Comparison of ENCODE assay signal across 8 cellular contexts in genomic region chr3:56801151-56801596, GRCh38. TPM values are rescaled to one million over a fixed set of nuclear protein-coding genes. Genes with fewer than 3 reads are reported as not detected.
DNase-seq lines count a peak whose midpoint lies in the region; ATAC-seq and TF ChIP-seq lines count a peak whose summit lies in the region.

No MANE protein-coding gene starts in this region.

- H3K36me3 Mint-ChIP-seq in CD8-positive, alpha-beta T cell = peaks cover 30% of the 10 kb centered on the region
- peaks cover 21% of the 10 kb centered on the region for H3K36me3 Mint-ChIP-seq in activated CD4-positive, alpha-beta memory T cell treated with anti-CD3 and anti-CD28 coated beads, Interleukin-2, amount 10 ng/mL, durations not matched to agents 7 days and 5 days (ENCODE audit: low read depth)

- H3K79me2 ChIP-seq in osteoblast (ENCODE audit: insufficient read depth, low read length) = peaks cover 16% of the 10 kb centered on the region

- peaks cover 3% of the 10 kb centered on the region for H4K20me1 ChIP-seq in osteoblast (ENCODE audit: insufficient read depth, low read length)

- H2AFZ ChIP-seq in osteoblast (ENCODE audit: low read length) = peak overlapping the region; percentile 93

- H3K4me3 ChIP-seq in CD8-positive, alpha-beta T cell (ENCODE audit: low read depth, low read length) = peak overlapping the region; percentile 98
- peak overlapping the region; percentile 70 for H3K4me3 ChIP-seq in HEK293 (ENCODE audit: low read depth, low read length)
- peak overlapping the region; percentile 76 for H3K4me3 ChIP-seq in fibroblast of mammary gland (ENCODE audit: control insufficient read depth, low read depth, low read length)
- H3K4me3 ChIP-seq in osteoblast (ENCODE audit: insufficient read depth, low read length) = peak overlapping the region; percentile 86

- H3K4me2 ChIP-seq in osteoblast (ENCODE audit: insufficient read depth, low read length) = peak overlapping the region; percentile 95

- no peaks in the 10 kb centered on the region for H3K9me3 Mint-ChIP-seq in CD8-positive, alpha-beta T cell
- no peaks in the 10 kb centered on the region for H3K9me3 Mint-ChIP-seq in activated CD4-positive, alpha-beta memory T cell treated with anti-CD3 and anti-CD28 coated beads, Interleukin-2, amount 10 ng/mL, durations not matched to agents 7 days and 5 days

- CTCF ChIA-PET in CD8-positive, alpha-beta T cell (lab: Charles Lee) = interaction anchor here (0.9 to 12.9 kb wide), 28 partner anchors 10 to 194 kb away, joined by 3 to 222 read pairs (median 15); no protein-coding TSS in a partner anchor
- CTCF ChIA-PET in HEK293 (lab: Yijun Ruan, JAX) = interaction anchor here (0.6 to 5.8 kb wide), 13 partner anchors 11 to 756 kb away, joined by 3 to 57 read pairs (median 4); no protein-coding TSS in a partner anchor
- CTCF ChIA-PET in activated CD4-positive, alpha-beta memory T cell treated with anti-CD3 and anti-CD28 coated beads, Interleukin-2, amount 10 ng/mL, durations not matched to agents 7 days and 5 days (lab: Charles Lee) = interaction anchor here (0.6 to 7.9 kb wide), 27 partner anchors 10 to 188 kb away, joined by 3 to 247 read pairs (median 9); no protein-coding TSS in a partner anchor

- peak overlapping the region; percentile 71 for H3K27ac ChIP-seq in CD8-positive, alpha-beta T cell (ENCODE audit: low read depth, low read length)
- H3K27ac ChIP-seq in HEK293 (ENCODE audit: extremely low read depth, low read depth, low read length) (no peak overlapping the region; the same call in 1 of the 2 replicates), osteoblast (ENCODE audit: low read depth, low read length) (peak overlapping the region; percentile 32)

- peak overlapping the region; percentile 95 for H3K4me3 Mint-ChIP-seq in CD8-positive, alpha-beta T cell
- peak overlapping the region; percentile 90 for H3K4me3 Mint-ChIP-seq in activated CD4-positive, alpha-beta memory T cell treated with anti-CD3 and anti-CD28 coated beads, Interleukin-2, amount 10 ng/mL, durations not matched to agents 7 days and 5 days

- peaks cover 44% of the 10 kb centered on the region for H3K4me1 Mint-ChIP-seq in CD8-positive, alpha-beta T cell (ENCODE audit: low read depth)
- peaks cover 54% of the 10 kb centered on the region for H3K4me1 Mint-ChIP-seq in activated CD4-positive, alpha-beta memory T cell treated with anti-CD3 and anti-CD28 coated beads, Interleukin-2, amount 10 ng/mL, durations not matched to agents 7 days and 5 days

- TF ChIP-seq CTCF in CD8-positive, alpha-beta T cell (IDR thresholded peaks at IDR 0.05) = no peak
- TF ChIP-seq CTCF in HEK293 (tag by site-specific recombination; IDR thresholded peaks at IDR 0.05) (no peak), fibroblast of mammary gland (conservative IDR thresholded peaks at IDR 0.05; ENCODE audit: control insufficient read depth, insufficient read depth, low read depth, low read length) (no peak), osteoblast (IDR thresholded peaks at IDR 0.05; ENCODE audit: extremely low read depth, low read depth, low read length) (no peak)

- DNase-seq in CD8-positive, alpha-beta T cell = peak in 3 of 7 experiments; percentile 37 to 72 (median 44)
- DNase-seq in activated CD4-positive, alpha-beta memory T cell treated with anti-CD3 and anti-CD28 coated beads, Interleukin-2, amount 10 ng/mL, durations not matched to agents 7 days and 5 days = peak; percentile 39
- DNase-seq in fibroblast of mammary gland (ENCODE audit: low read depth) (no peak), osteoblast (ENCODE audit: insufficient read length, low spot score, missing footprints) (no peak), HPDE6-E6E7 (ENCODE audit: extremely low spot score) (no peak), LoVo (ENCODE audit: low spot score) (no peak), T1000 (lab: John Stamatoyannopoulos, UW) (no peak)

- H3K9me3 ChIP-seq in CD8-positive, alpha-beta T cell (ENCODE audit: low read length) = no peaks in the 10 kb centered on the region
- H3K9me3 ChIP-seq in HEK293 (ENCODE audit: control insufficient read depth, insufficient read depth, low read depth, low read length) (no peaks in the 10 kb centered on the region), osteoblast (ENCODE audit: low read depth, low read length) (no peaks in the 10 kb centered on the region)

- intact Hi-C loops in CD8-positive, alpha-beta T cell (cut with DNase I, micrococcal nuclease) = loop anchor here (1.0 to 5.0 kb wide), 4 partner anchors 116 to 426 kb away; partner anchors contain the start of gene APPL1 (in 1 of the 2)

- H3K4me1 ChIP-seq in CD8-positive, alpha-beta T cell (ENCODE audit: insufficient read depth, low read length) = peaks cover 29% of the 10 kb centered on the region
- H3K4me1 ChIP-seq in HEK293 (ENCODE audit: control insufficient read depth, insufficient read depth, low read length) = peaks cover 13% of the 10 kb centered on the region
- H3K4me1 ChIP-seq in osteoblast (ENCODE audit: insufficient read depth, low read length) = peaks cover 27% of the 10 kb centered on the region

- no peaks in the 10 kb centered on the region for H3K36me3 ChIP-seq in CD8-positive, alpha-beta T cell (ENCODE audit: insufficient read depth, low read length)
- H3K36me3 ChIP-seq in HEK293 (ENCODE audit: control insufficient read depth in 2 of 2, insufficient read depth in 1 of 2, low read length in 2 of 2) (no peaks in the 10 kb centered on the region), osteoblast (ENCODE audit: insufficient read depth, low read length) (no peaks in the 10 kb centered on the region)

- POLR2A ChIA-PET in CD8-positive, alpha-beta T cell (lab: Charles Lee) = interaction anchor here (0.6 to 6.7 kb wide), 24 partner anchors 10 to 188 kb away, joined by 3 to 182 read pairs (median 8); partner anchors contain the start of gene TASOR
- POLR2A ChIA-PET in HEK293 (lab: Yijun Ruan, JAX) = interaction anchor here (0.6 to 1.3 kb wide), 10 partner anchors 9 to 670 kb away, joined by 3 to 7 read pairs (median 3); no protein-coding TSS in a partner anchor
- POLR2A ChIA-PET in activated CD4-positive, alpha-beta memory T cell treated with anti-CD3 and anti-CD28 coated beads, Interleukin-2, amount 10 ng/mL, durations not matched to agents 7 days and 5 days (lab: Charles Lee) = interaction anchor here (1.0 to 9.7 kb wide), 31 partner anchors 11 to 244 kb away, joined by 3 to 168 read pairs (median 9); partner anchors contain the start of genes CCDC66 and TASOR

- no peak for ATAC-seq in CD8-positive, alpha-beta T cell

- H3K27ac Mint-ChIP-seq in CD8-positive, alpha-beta T cell = peak overlapping the region; percentile 93
- H3K27ac Mint-ChIP-seq in activated CD4-positive, alpha-beta memory T cell treated with anti-CD3 and anti-CD28 coated beads, Interleukin-2, amount 10 ng/mL, durations not matched to agents 7 days and 5 days = peak overlapping the region; percentile 76

- H3K27me3 Mint-ChIP-seq in CD8-positive, alpha-beta T cell (ENCODE audit: low read depth) = no peaks in the 10 kb centered on the region
- H3K27me3 Mint-ChIP-seq in activated CD4-positive, alpha-beta memory T cell treated with anti-CD3 and anti-CD28 coated beads, Interleukin-2, amount 10 ng/mL, durations not matched to agents 7 days and 5 days = no peaks in the 10 kb centered on the region

- H3K27me3 ChIP-seq in CD8-positive, alpha-beta T cell (ENCODE audit: insufficient read depth, low read length) = no peaks in the 10 kb centered on the region
- H3K27me3 ChIP-seq in osteoblast (ENCODE audit: insufficient read depth, low read length) = no peaks in the 10 kb centered on the region

TF ChIP-seq in HEK293, 187 proteins besides CTCF, POLR2A, EP300 and RAD21:
- no peak for TF ChIP-seq ZNF624 (tag by site-specific recombination; IDR thresholded peaks at IDR 0.05)
- TF ChIP-seq ZNF138 (tag by site-specific recombination; IDR thresholded peaks at IDR 0.05; ENCODE audit: borderline replicate concordance) = no peak
- no peak for TF ChIP-seq ZBTB48 (tag by site-specific recombination; IDR thresholded peaks at IDR 0.05)
- no peak for TF ChIP-seq ZNF10 (tag by site-specific recombination; IDR thresholded peaks at IDR 0.05)
- no peak for TF ChIP-seq RBAK (tag by site-specific recombination; IDR thresholded peaks at IDR 0.05)
- TF ChIP-seq ZSCAN16 (tag by site-specific recombination; IDR thresholded peaks at IDR 0.05) = no peak
- TF ChIP-seq, protein P1, sequence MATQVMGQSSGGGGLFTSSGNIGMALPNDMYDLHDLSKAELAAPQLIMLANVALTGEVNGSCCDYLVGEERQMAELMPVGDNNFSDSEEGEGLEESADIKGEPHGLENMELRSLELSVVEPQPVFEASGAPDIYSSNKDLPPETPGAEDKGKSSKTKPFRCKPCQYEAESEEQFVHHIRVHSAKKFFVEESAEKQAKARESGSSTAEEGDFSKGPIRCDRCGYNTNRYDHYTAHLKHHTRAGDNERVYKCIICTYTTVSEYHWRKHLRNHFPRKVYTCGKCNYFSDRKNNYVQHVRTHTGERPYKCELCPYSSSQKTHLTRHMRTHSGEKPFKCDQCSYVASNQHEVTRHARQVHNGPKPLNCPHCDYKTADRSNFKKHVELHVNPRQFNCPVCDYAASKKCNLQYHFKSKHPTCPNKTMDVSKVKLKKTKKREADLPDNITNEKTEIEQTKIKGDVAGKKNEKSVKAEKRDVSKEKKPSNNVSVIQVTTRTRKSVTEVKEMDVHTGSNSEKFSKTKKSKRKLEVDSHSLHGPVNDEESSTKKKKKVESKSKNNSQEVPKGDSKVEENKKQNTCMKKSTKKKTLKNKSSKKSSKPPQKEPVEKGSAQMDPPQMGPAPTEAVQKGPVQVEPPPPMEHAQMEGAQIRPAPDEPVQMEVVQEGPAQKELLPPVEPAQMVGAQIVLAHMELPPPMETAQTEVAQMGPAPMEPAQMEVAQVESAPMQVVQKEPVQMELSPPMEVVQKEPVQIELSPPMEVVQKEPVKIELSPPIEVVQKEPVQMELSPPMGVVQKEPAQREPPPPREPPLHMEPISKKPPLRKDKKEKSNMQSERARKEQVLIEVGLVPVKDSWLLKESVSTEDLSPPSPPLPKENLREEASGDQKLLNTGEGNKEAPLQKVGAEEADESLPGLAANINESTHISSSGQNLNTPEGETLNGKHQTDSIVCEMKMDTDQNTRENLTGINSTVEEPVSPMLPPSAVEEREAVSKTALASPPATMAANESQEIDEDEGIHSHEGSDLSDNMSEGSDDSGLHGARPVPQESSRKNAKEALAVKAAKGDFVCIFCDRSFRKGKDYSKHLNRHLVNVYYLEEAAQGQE (tag by site-specific recombination; IDR thresholded peaks at IDR 0.05) = no peak
- peak; percentile 97 for TF ChIP-seq PRDM1 (tag by site-specific recombination; IDR thresholded peaks at IDR 0.05)
- no peak for TF ChIP-seq TRIM28 (IDR thresholded peaks at IDR 0.05; ENCODE audit: borderline replicate concordance, low read length)
- peak; percentile 53; the same call in 1 of the 2 replicates for TF ChIP-seq ZNF366 (tag by site-specific recombination; conservative IDR thresholded peaks at IDR 0.05)
- no peak for TF ChIP-seq SP2 (tag by site-specific recombination; IDR thresholded peaks at IDR 0.05)
- TF ChIP-seq TCF7L2 (IDR thresholded peaks at IDR 0.05; ENCODE audit: borderline replicate concordance, low read depth, low read length) = no peak

RNA-seq across cellular contexts. Expression of gene ARHGEF3, which starts 0.6 kb away (rescaled TPM):
- 10 to 100 TPM; 38.8 to 39.9 TPM for total RNA-seq in CD8-positive, alpha-beta T cell
- total RNA-seq in activated CD4-positive, alpha-beta memory T cell treated with anti-CD3 and anti-CD28 coated beads, Interleukin-2, amount 10 ng/mL, durations not matched to agents 7 days and 5 days = 10 to 100 TPM; 71.3 TPM
- 21.7 and 22.7 TPM in 2 replicates for total RNA-seq in osteoblast
